ENCODE assay signal across 1 cellular context in genomic region chr15:71325461-71325860, GRCh38.
TF ChIP-seq lines count a peak whose summit lies in the region.

No MANE protein-coding gene starts in this region.

TF ChIP-seq in WTC11, 78 proteins besides CTCF, POLR2A, EP300 and RAD21 (continued from another document):
- no peak for TF ChIP-seq ETV6 (CRISPR knock-in tag; IDR thresholded peaks at IDR 0.05)
